8 cellular contexts compared by ENCODE assay signal in genomic region chr1:148522072-148522471, GRCh38. TPM values are rescaled to one million over a fixed set of nuclear protein-coding genes. Genes with fewer than 3 reads are reported as not detected.
A peak's percentile ranks its signal among the peaks of the same experiment; 100 is the strongest.
DNase-seq lines count a peak whose midpoint lies in the region; ATAC-seq, FAIRE-seq and TF ChIP-seq lines count a peak whose summit lies in the region.
"Not testable (repeated sequence)": the region's sequence is repeated elsewhere in the genome, so short reads cannot be mapped to it uniquely, and the experiment has no call there.

No MANE protein-coding gene starts in this region.

- not testable (repeated sequence) for H3K36me3 ChIP-seq in keratinocyte (ENCODE audit: control insufficient read depth in 2 of 2, extremely low read depth in 1 of 2, insufficient read depth in 2 of 2, low read length in 2 of 2); skeletal muscle satellite cell (ENCODE audit: insufficient read depth, low read length); uterus

- H3K9me1 ChIP-seq in keratinocyte (ENCODE audit: control insufficient read depth, extremely low read depth, insufficient read depth, low read length): not testable (repeated sequence)

- H3K27ac ChIP-seq in keratinocyte (ENCODE audit: control insufficient read depth, insufficient read depth, low read length) (peak overlapping the region; percentile 60), uterus (peak overlapping the region; percentile 76 to 81)

- peak; percentile 71 for DNase-seq in HK-2 (ENCODE audit: unreplicated experiment)
- DNase-seq in NK-92 (lab: John Stamatoyannopoulos, UW; ENCODE audit: unreplicated experiment): peak; percentile 21
- DNase-seq in activated CD4-positive, alpha-beta T cell treated with anti-CD3 and anti-CD28 coated beads, Interleukin-2, amount 50 U/mL, for 24 hours (ENCODE audit: low read depth in 1 of 2, low spot score in 1 of 2): peak; percentile 61 to 82
- peak; percentile 87 for DNase-seq in central memory CD4-positive, alpha-beta T cell
- DNase-seq in keratinocyte (ENCODE audit: low read depth, low spot score): peak; percentile 54
- peak; percentile 72 to 76 for DNase-seq in uterus

- not testable (repeated sequence) for H3K4me3 ChIP-seq in keratinocyte (ENCODE audit: control insufficient read depth in 2 of 3, extremely low read depth in 1 of 3, insufficient read depth in 2 of 3, low read depth in 1 of 3, low read length in 3 of 3)
- H3K4me3 ChIP-seq in skeletal muscle satellite cell (ENCODE audit: low read length) (peak overlapping the region; percentile 55), uterus (peak overlapping the region in 1 of 2 donors; percentile 37)

- intact Hi-C loops in uterus (cut with DNase I; ENCODE audit: low total_unique reads): not testable (repeated sequence)

- peak; percentile 48 for ATAC-seq in GM18907 (IDR thresholded peaks at IDR 0.05; ENCODE audit: unreplicated experiment)

- not testable (repeated sequence) for H3K27me3 ChIP-seq in keratinocyte (ENCODE audit: control insufficient read depth, extremely low read depth, insufficient read depth, low read length); skeletal muscle satellite cell (ENCODE audit: control insufficient read depth, insufficient read depth, low read length); uterus

- not testable (repeated sequence) for H3K9me3 ChIP-seq in keratinocyte (ENCODE audit: control insufficient read depth, low read depth, low read length); skeletal muscle satellite cell (replicated peaks; ENCODE audit: low read length); uterus

- H2AFZ ChIP-seq in keratinocyte (ENCODE audit: control insufficient read depth, low read length): peak overlapping the region; percentile 19

- peak overlapping the region; percentile 22 for H3K9ac ChIP-seq in keratinocyte (ENCODE audit: control insufficient read depth, extremely low read depth, insufficient read depth, low read length)
- H3K9ac ChIP-seq in skeletal muscle satellite cell (ENCODE audit: low read depth, low read length): not testable (repeated sequence)

- TF ChIP-seq CTCF in keratinocyte (optimal IDR thresholded peaks at IDR 0.05 in 1 of 3, IDR thresholded peaks at IDR 0.05 in 1 of 3, conservative IDR thresholded peaks at IDR 0.05 in 1 of 3; ENCODE audit: extremely low read depth in 1 of 3, insufficient read depth in 2 of 3, low read length in 3 of 3); uterus (IDR thresholded peaks at IDR 0.05): not testable (repeated sequence)

- TF ChIP-seq POLR2A in uterus (IDR thresholded peaks at IDR 0.05): not testable (repeated sequence)

- not testable (repeated sequence) for H3K4me1 ChIP-seq in keratinocyte (ENCODE audit: control insufficient read depth, extremely low read depth, insufficient read depth, low read length); skeletal muscle satellite cell (ENCODE audit: control insufficient read depth, insufficient read depth, low read length); uterus

- not testable (repeated sequence) for H3K79me2 ChIP-seq in keratinocyte (ENCODE audit: control insufficient read depth, insufficient read depth, low read length)

- not testable (repeated sequence) for H4K20me1 ChIP-seq in keratinocyte (ENCODE audit: control insufficient read depth, extremely low read depth, insufficient read depth, low read length)

- peak overlapping the region; percentile 41 for H3K4me2 ChIP-seq in keratinocyte (ENCODE audit: control insufficient read depth, extremely low read depth, insufficient read depth, low read depth, low read length)
- H3K4me2 ChIP-seq in skeletal muscle satellite cell (ENCODE audit: low read length): peak overlapping the region; percentile 64

- dilution Hi-C loops in keratinocyte (cut with MboI; ENCODE audit: extremely low pct_ligation_motif_present, low sequenced_read_pairs): not testable (repeated sequence)

- not testable (repeated sequence) for FAIRE-seq in keratinocyte (lab: Jason Lieb, UNC)

RNA-seq across cellular contexts. Expression of gene PPIAL4G, which starts 39.0 kb away (rescaled TPM):
- not detected in 3 replicates for polyA plus RNA-seq in keratinocyte
- polyA plus RNA-seq in keratinocyte (2011; ENCODE audit: low read depth): not detected
- not detected in 2 replicates for polyA plus RNA-seq in keratinocyte (2011; cell fraction: cytosol; rRNA removed)
- not detected in 2 replicates for polyA plus RNA-seq in keratinocyte (2011; cell fraction: nucleus; rRNA removed)
- polyA plus RNA-seq in keratinocyte (2012; ENCODE audit: low replicate concordance): not detected in 2 replicates
- not detected in 3 replicates for polyA minus RNA-seq in keratinocyte
- polyA minus RNA-seq in keratinocyte (2011; cell fraction: cytosol; rRNA and poly(A)+ RNA removed): not detected
- not detected in 2 replicates for polyA minus RNA-seq in keratinocyte (2011; cell fraction: nucleus; rRNA and poly(A)+ RNA removed)
- not detected in 2 replicates for total RNA-seq in skeletal muscle satellite cell (2012; rRNA removed)
- under 1 TPM in 2 of 4 donors, not detected in 2; 0.12 to 0.14 TPM for total RNA-seq in uterus

Comparison
In these comparisons a context has a peak if more than half of its experiments do, and no peak if none do; other contexts are left out.
1. DNase-seq: peak in every context shown above with its lines; median percentile 87 in central memory CD4-positive, alpha-beta T cell; 74 in uterus; 72 in activated CD4-positive, alpha-beta T cell treated with anti-CD3 and anti-CD28 coated beads, Interleukin-2, amount 50 U/mL, for 24 hours; 71 in HK-2; 54 in keratinocyte; 21 in NK-92.